32 cellular contexts compared by ENCODE assay signal in the genomic region with DNA sequence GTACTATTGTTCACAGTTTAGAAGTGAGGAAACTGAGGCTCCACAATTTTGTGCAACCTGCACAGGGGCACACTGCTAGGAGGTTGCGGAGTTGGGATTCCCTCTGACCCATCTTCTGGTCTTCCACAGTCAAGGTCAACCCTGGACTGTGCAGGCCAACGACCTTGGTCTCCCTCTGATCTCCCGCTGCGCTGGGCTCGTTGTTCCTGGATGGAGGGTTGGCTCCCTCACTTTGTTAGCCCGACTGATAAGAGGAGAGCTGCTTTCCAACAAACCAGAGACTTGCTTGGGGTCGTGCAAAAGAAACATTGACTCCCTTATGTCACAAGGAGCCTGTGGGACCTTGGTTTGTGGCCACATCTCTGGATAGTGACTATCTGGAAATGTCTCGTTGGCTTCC.
"Had no signal": no experiment of that assay in that cellular context is flagged by ENCODE, and none has a peak within 500 bp of the region (broad histone marks: within the 10 kb centered on the region; RNA-seq: fewer than 3 reads in every experiment).

No MANE protein-coding gene starts in this region.

- H3K4me3 ChIP-seq: SJCRH30 had no signal

- H3K27me3 Mint-ChIP-seq: activated CD4-positive, alpha-beta memory T cell treated with anti-CD3 and anti-CD28 coated beads, Interleukin-2, amount 10 ng/mL, durations not matched to agents 7 days and 5 days; activated CD8-positive, alpha-beta memory T cell treated with anti-CD3 and anti-CD28 coated beads, Interleukin-2, amount 10 ng/mL, durations not matched to agents 7 days and 5 days; activated naive CD4-positive, alpha-beta T cell treated with anti-CD3 and anti-CD28 coated beads, Interleukin-2, amount 10 ng/mL, durations not matched to agents 7 days and 5 days; activated naive CD8-positive, alpha-beta T cell had no signal

- H3K36me3 ChIP-seq: SJCRH30 had no signal

- H3K27ac Mint-ChIP-seq: activated CD4-positive, alpha-beta memory T cell treated with anti-CD3 and anti-CD28 coated beads, Interleukin-2, amount 10 ng/mL, durations not matched to agents 7 days and 5 days; activated CD4-positive, alpha-beta T cell treated with anti-CD3 and anti-CD28 coated beads for 36 hours; activated CD8-positive, alpha-beta memory T cell treated with anti-CD3 and anti-CD28 coated beads, Interleukin-2, amount 10 ng/mL, durations not matched to agents 7 days and 5 days; activated naive CD4-positive, alpha-beta T cell treated with anti-CD3 and anti-CD28 coated beads, Interleukin-2, amount 10 ng/mL, durations not matched to agents 7 days and 5 days; activated naive CD8-positive, alpha-beta T cell; activated naive CD8-positive, alpha-beta T cell treated with anti-CD3 and anti-CD28 coated beads, Interleukin-2, amount 50 U/mL, for 24 hours; brain; T-helper 1 cell treated with Interleukin-12 subunit alpha and Interleukin-12 subunit beta and Interleukin-4 antibody, amounts not matched to agents 30 μg/mL and 1 μg/mL, for 36 hours; T-helper 2 cell treated with Interferon-gamma antibody and Interleukin-4, amounts not matched to agents 5 μg/mL and 100 μg/mL, for 36 hours had no signal

- H3K36me3 Mint-ChIP-seq: activated CD8-positive, alpha-beta memory T cell treated with anti-CD3 and anti-CD28 coated beads, Interleukin-2, amount 10 ng/mL, durations not matched to agents 7 days and 5 days; activated naive CD4-positive, alpha-beta T cell treated with anti-CD3 and anti-CD28 coated beads, Interleukin-2, amount 10 ng/mL, durations not matched to agents 7 days and 5 days; activated naive CD8-positive, alpha-beta T cell; brain had no signal

- H3K27ac ChIP-seq: SJCRH30 had no signal

- H3K4me1 Mint-ChIP-seq: activated CD4-positive, alpha-beta memory T cell treated with anti-CD3 and anti-CD28 coated beads, Interleukin-2, amount 10 ng/mL, durations not matched to agents 7 days and 5 days; activated CD4-positive, alpha-beta T cell treated with anti-CD3 and anti-CD28 coated beads for 36 hours; activated CD8-positive, alpha-beta memory T cell treated with anti-CD3 and anti-CD28 coated beads, Interleukin-2, amount 10 ng/mL, durations not matched to agents 7 days and 5 days; activated naive CD4-positive, alpha-beta T cell treated with anti-CD3 and anti-CD28 coated beads, Interleukin-2, amount 10 ng/mL, durations not matched to agents 7 days and 5 days; activated naive CD8-positive, alpha-beta T cell treated with anti-CD3 and anti-CD28 coated beads, Interleukin-2, amount 50 U/mL, for 24 hours had no signal

- H3K9me3 ChIP-seq: SJCRH30, SK-N-SH had no signal

- H3K9ac ChIP-seq: SK-N-SH had no signal

- H3K9me3 Mint-ChIP-seq: activated CD4-positive, alpha-beta memory T cell treated with anti-CD3 and anti-CD28 coated beads, Interleukin-2, amount 10 ng/mL, durations not matched to agents 7 days and 5 days; activated naive CD4-positive, alpha-beta T cell treated with anti-CD3 and anti-CD28 coated beads, Interleukin-2, amount 10 ng/mL, durations not matched to agents 7 days and 5 days; activated naive CD8-positive, alpha-beta T cell treated with anti-CD3 and anti-CD28 coated beads, Interleukin-2, amount 50 U/mL, for 24 hours; T-helper 1 cell treated with Interleukin-12 subunit alpha and Interleukin-12 subunit beta and Interleukin-4 antibody, amounts not matched to agents 30 μg/mL and 1 μg/mL, for 36 hours; T-helper 2 cell treated with Interferon-gamma antibody and Interleukin-4, amounts not matched to agents 5 μg/mL and 100 μg/mL, for 36 hours had no signal

- H3K4me3 Mint-ChIP-seq: activated CD4-positive, alpha-beta memory T cell treated with anti-CD3 and anti-CD28 coated beads, Interleukin-2, amount 10 ng/mL, durations not matched to agents 7 days and 5 days; activated CD4-positive, alpha-beta T cell treated with anti-CD3 and anti-CD28 coated beads for 36 hours; activated CD8-positive, alpha-beta memory T cell treated with anti-CD3 and anti-CD28 coated beads, Interleukin-2, amount 10 ng/mL, durations not matched to agents 7 days and 5 days; activated naive CD4-positive, alpha-beta T cell treated with anti-CD3 and anti-CD28 coated beads, Interleukin-2, amount 10 ng/mL, durations not matched to agents 7 days and 5 days; activated naive CD8-positive, alpha-beta T cell; activated naive CD8-positive, alpha-beta T cell treated with anti-CD3 and anti-CD28 coated beads, Interleukin-2, amount 50 U/mL, for 24 hours; brain; T-helper 1 cell treated with Interleukin-12 subunit alpha and Interleukin-12 subunit beta and Interleukin-4 antibody, amounts not matched to agents 30 μg/mL and 1 μg/mL, for 36 hours; T-helper 2 cell treated with Interferon-gamma antibody and Interleukin-4, amounts not matched to agents 5 μg/mL and 100 μg/mL, for 36 hours had no signal

- DNase-seq: activated CD4-positive, alpha-beta memory T cell treated with anti-CD3 and anti-CD28 coated beads, Interleukin-2, amount 10 ng/mL, durations not matched to agents 7 days and 5 days; activated CD4-positive, alpha-beta T cell treated with anti-CD3 and anti-CD28 coated beads for 36 hours; activated CD4-positive, alpha-beta T cell treated with anti-CD3 and anti-CD28 coated beads, Interleukin-2, amount 50 U/mL, for 1 hour; activated CD8-positive, alpha-beta memory T cell treated with anti-CD3 and anti-CD28 coated beads for 24 hours; activated CD8-positive, alpha-beta memory T cell treated with anti-CD3 and anti-CD28 coated beads, Interleukin-2, amount 10 ng/mL, durations not matched to agents 7 days and 5 days; activated CD8-positive, alpha-beta memory T cell treated with anti-CD3 and anti-CD28 coated beads, Interleukin-2, amount 50 U/mL, for 48 hours; activated effector memory CD4-positive, alpha-beta T cell treated with Interleukin-2 at 50 U/mL for 16 hours; activated naive CD4-positive, alpha-beta T cell treated with anti-CD3 and anti-CD28 coated beads, Interleukin-2, amount 10 ng/mL, durations not matched to agents 7 days and 5 days; activated naive CD8-positive, alpha-beta T cell treated with anti-CD3 and anti-CD28 coated beads, Interleukin-2, amount 50 U/mL, for 24 hours; activated T-cell treated with anti-CD3 and anti-CD28 coated beads, Interleukin-2, amount 50 U/mL, for 48 hours; anterior cingulate cortex; Karpas-422; KBM-7; NCI-H1048; NCI-H1105 treated with DMSO at 0.1 percent for 48 hours; NCI-H1436; NCI-H1694; NCI-H1930; NCI-H2081 treated with DMSO at 0.1 percent for 48 hours; NCI-H226; NCI-H446 treated with DMSO at 0.1 percent for 48 hours; NCI-H524; NCI-H69; SHP77; SJCRH30; SK-N-SH had no signal

- ATAC-seq: activated CD4-positive, alpha-beta T cell treated with anti-CD3 and anti-CD28 coated beads for 36 hours; activated CD4-positive, CD25-positive, alpha-beta regulatory T cell treated with anti-CD3 and anti-CD28 coated beads, Interleukin-2, amount 50 U/mL, for 24 hours; activated CD8-positive, alpha-beta memory T cell treated with anti-CD3 and anti-CD28 coated beads, Interleukin-2, amount 10 ng/mL, durations not matched to agents 7 days and 5 days; activated naive CD8-positive, alpha-beta T cell treated with anti-CD3 and anti-CD28 coated beads, Interleukin-2, amount 50 U/mL, for 24 hours; Panc1 had no signal

- H3K27me3 ChIP-seq: SJCRH30 had no signal
